Comparison of ENCODE assay signal across 32 cellular contexts in the genomic region with DNA sequence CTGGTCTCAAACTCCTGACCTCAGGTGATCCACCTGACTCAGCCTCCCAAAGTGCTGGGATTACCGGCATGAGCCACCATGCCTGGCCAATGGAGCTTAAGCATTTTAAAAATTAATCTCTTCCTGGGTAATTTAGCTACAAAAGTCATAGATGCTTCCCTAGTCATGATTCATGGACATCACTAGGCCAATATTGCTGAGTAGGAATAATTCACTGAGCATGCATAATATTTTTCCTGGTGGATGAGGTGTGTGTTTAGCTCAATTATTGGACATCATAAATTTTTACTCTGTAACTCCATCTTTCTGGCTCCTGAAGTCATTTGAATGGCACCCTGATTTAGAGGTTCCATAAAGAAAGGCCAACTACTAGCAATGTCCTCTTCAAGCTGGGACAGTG.
DNase-seq lines count a peak whose midpoint lies in the region; ATAC-seq, FAIRE-seq and TF ChIP-seq lines count a peak whose summit lies in the region.
"Had no signal": no experiment of that assay in that cellular context is flagged by ENCODE, and none has a peak within 500 bp of the region (broad histone marks: within the 10 kb centered on the region; RNA-seq: fewer than 3 reads in every experiment).

No MANE protein-coding gene starts in this region.

- no peak overlapping the region for H4K91ac ChIP-seq in IMR-90 (ENCODE audit: insufficient read depth, low read depth, low read length)

- TF ChIP-seq EP300 in HepG2 (IDR thresholded peaks at IDR 0.05; ENCODE audit: low read depth in 2 of 2, low read length in 2 of 2) (no peak), HepG2 (CRISPR knock-in tag; IDR thresholded peaks at IDR 0.05; ENCODE audit: borderline replicate concordance) (no peak), A549 (IDR thresholded peaks at IDR 0.05) (no peak)

- TF ChIP-seq POLR2A in HepG2 (IDR thresholded peaks at IDR 0.05; ENCODE audit: insufficient read depth in 1 of 2, low read depth in 2 of 2, low read length in 2 of 2), result no peak
- TF ChIP-seq POLR2A in right lobe of liver (IDR thresholded peaks at IDR 0.05), result no peak
- no peak for TF ChIP-seq POLR2A in A549 (IDR thresholded peaks at IDR 0.05; ENCODE audit: low read length)
- no peak for TF ChIP-seq POLR2A in IMR-90 (IDR thresholded peaks at IDR 0.05; ENCODE audit: low read depth, low read length)

- no peak overlapping the region for H2AK9ac ChIP-seq in IMR-90 (replicated peaks; ENCODE audit: low read depth, low read length, poor library complexity)

- intact Hi-C loops in HepG2 (cut with micrococcal nuclease; ENCODE audit: unreplicated experiment) (no loop called here), right lobe of liver (cut with DNase I) (no loop called here), IMR-90 (cut with micrococcal nuclease) (no loop called here)

- H2AFZ ChIP-seq in HepG2 (ENCODE audit: low read length) (no peak overlapping the region), IMR-90 (replicated peaks; ENCODE audit: low read length, poor library complexity) (no peak overlapping the region)

- H3K4me1 ChIP-seq in HepG2 (ENCODE audit: insufficient read depth, low read length), result no peaks in the 10 kb centered on the region
- H3K4me1 ChIP-seq in right lobe of liver, result no peaks in the 10 kb centered on the region
- no peaks in the 10 kb centered on the region for H3K4me1 ChIP-seq in A549
- H3K4me1 ChIP-seq in IMR-90 (ENCODE audit: control insufficient read depth, insufficient read depth, low read length), result no peaks in the 10 kb centered on the region
- H3K4me1 ChIP-seq: BLaER1; BLaER1 treated with 17β-estradiol and CSF1 and Interleukin-3, amounts not matched to agents 10 nM and 100 nM; Caco-2 had no signal

- H3K9ac ChIP-seq in HepG2 (ENCODE audit: insufficient read depth, low read depth, low read length) (no peak overlapping the region), IMR-90 (ENCODE audit: low read depth, low read length) (no peak overlapping the region)
- H3K9ac ChIP-seq: BLaER1; BLaER1 treated with 17β-estradiol and CSF1 and Interleukin-3, amounts not matched to agents 10 nM and 100 nM had no signal

- no peak for TF ChIP-seq CTCF in HepG2 (CRISPR knock-in tag; IDR thresholded peaks at IDR 0.05)
- TF ChIP-seq CTCF in right lobe of liver (IDR thresholded peaks at IDR 0.05), result no peak
- TF ChIP-seq CTCF in A549 (IDR thresholded peaks at IDR 0.05), result no peak
- no peak for TF ChIP-seq CTCF in IMR-90 (conservative IDR thresholded peaks at IDR 0.05; ENCODE audit: low read depth, low read length)

- in situ Hi-C loops in HepG2 (cut with HindIII; ENCODE audit: extremely low pct_ligation_motif_present, low pct_unique_long_range_greater_than_20kb) (no loop called here), IMR-90 (cut with MboI; ENCODE audit: low sequenced_read_pairs) (no loop called here)

- H3K9me3 ChIP-seq in HepG2 (ENCODE audit: low read length) (no peaks in the 10 kb centered on the region), right lobe of liver (no peaks in the 10 kb centered on the region), A549 (no peaks in the 10 kb centered on the region), IMR-90 (ENCODE audit: control insufficient read depth, insufficient read depth, low read length) (no peaks in the 10 kb centered on the region)
- H3K9me3 ChIP-seq: BE2C; BLaER1; BLaER1 treated with 17β-estradiol and CSF1 and Interleukin-3, amounts not matched to agents 10 nM and 100 nM; Caco-2 had no signal

- TF ChIP-seq RAD21 in HepG2 (CRISPR knock-in tag; IDR thresholded peaks at IDR 0.05), result no peak
- TF ChIP-seq RAD21 in A549 (conservative IDR thresholded peaks at IDR 0.05 in 1 of 2, IDR thresholded peaks at IDR 0.05 in 1 of 2), result no peak
- no peak for TF ChIP-seq RAD21 in IMR-90 (IDR thresholded peaks at IDR 0.05; ENCODE audit: low read length)

- WGBS in HepG2 (ENCODE audit: low lambda C conversion rate), result 0% methylated on average over 1 of the region's 1 CpG
- WGBS in right lobe of liver (ENCODE audit: insufficient coverage, low coverage, low lambda C conversion rate, missing lambda C conversion rate), result 100% methylated on average over 1 of the region's 1 CpG
- 17% methylated on average over 1 of the region's 1 CpG for WGBS in A549 (ENCODE audit: missing lambda C conversion rate)
- no CpG with 5 or more reads among the region's 1 CpG for WGBS in IMR-90 (ENCODE audit: extremely low coverage in 2 of 2, insufficient read length in 1 of 2), 2 experiments

- H2BK20ac ChIP-seq in IMR-90 (ENCODE audit: low read depth, low read length), result no peak overlapping the region

- no peaks in the 10 kb centered on the region for H3K9me1 ChIP-seq in IMR-90 (ENCODE audit: insufficient read depth, low read length)

- no peak for ATAC-seq in HepG2
- no peak for ATAC-seq in right lobe of liver
- ATAC-seq in A549, result no peak
- no peak for ATAC-seq in IMR-90 (ENCODE audit: low read depth)
- no peak for ATAC-seq in HG03460 (IDR thresholded peaks at IDR 0.05; ENCODE audit: unreplicated experiment)
- ATAC-seq: CD8-positive, alpha-beta T cell had no signal

- dilution Hi-C loops in IMR-90 (cut with HindIII; ENCODE audit: low sequenced_read_pairs, unreplicated experiment), result no loop called here

- H3K14ac ChIP-seq in IMR-90 (replicated peaks; ENCODE audit: low read depth, low read length), result no peak overlapping the region

- H3K4me3 ChIP-seq in HepG2 (replicated peaks in 1 of 3; ENCODE audit: insufficient read depth in 1 of 3, low read depth in 2 of 3, low read length in 3 of 3), result no peak overlapping the region
- H3K4me3 ChIP-seq in right lobe of liver, result no peak overlapping the region
- H3K4me3 ChIP-seq in A549, result no peak overlapping the region
- no peak overlapping the region for H3K4me3 ChIP-seq in IMR-90 (ENCODE audit: insufficient read depth, low read depth, low read length)
- H3K4me3 ChIP-seq: BLaER1; BLaER1 treated with 17β-estradiol and CSF1 and Interleukin-3, amounts not matched to agents 10 nM and 100 nM had no signal

- no peak overlapping the region for H3K56ac ChIP-seq in IMR-90 (ENCODE audit: extremely low read depth, insufficient read depth, low read length)

- H4K5ac ChIP-seq in IMR-90 (ENCODE audit: low read depth, low read length), result no peak overlapping the region

- no peak overlapping the region for H3K23ac ChIP-seq in IMR-90 (ENCODE audit: low read depth, low read length)

- H3K4me2 ChIP-seq in HepG2 (ENCODE audit: low read depth, low read length) (no peak overlapping the region), A549 (no peak overlapping the region), IMR-90 (ENCODE audit: low read depth, low read length) (no peak overlapping the region)
- H3K4me2 ChIP-seq: BLaER1; BLaER1 treated with 17β-estradiol and CSF1 and Interleukin-3, amounts not matched to agents 10 nM and 100 nM had no signal

- no peaks in the 10 kb centered on the region for H4K20me1 ChIP-seq in HepG2 (ENCODE audit: insufficient read depth, low read length)
- H4K20me1 ChIP-seq in IMR-90 (ENCODE audit: insufficient read depth, low read length), result no peaks in the 10 kb centered on the region
- H4K20me1 ChIP-seq: BLaER1; BLaER1 treated with 17β-estradiol and CSF1 and Interleukin-3, amounts not matched to agents 10 nM and 100 nM had no signal

- CTCF ChIA-PET in HepG2 (lab: Yijun Ruan, JAX; ENCODE audit: low intra/inter-chr PET ratio, low total read pairs), result no interaction called here
- CTCF ChIA-PET in A549 (lab: Yijun Ruan, JAX), result no interaction called here
- CTCF ChIA-PET in IMR-90 (lab: Yijun Ruan, JAX), result no interaction called here

- H3K36me3 ChIP-seq in HepG2 (replicated peaks in 1 of 2; ENCODE audit: control insufficient read depth in 1 of 2, insufficient read depth in 2 of 2, low read length in 2 of 2), result no peaks in the 10 kb centered on the region
- H3K36me3 ChIP-seq in right lobe of liver, result no peaks in the 10 kb centered on the region
- H3K36me3 ChIP-seq in IMR-90 (ENCODE audit: control insufficient read depth, insufficient read depth, low read length), result no peaks in the 10 kb centered on the region
- H3K36me3 ChIP-seq: BE2C; BLaER1; BLaER1 treated with 17β-estradiol and CSF1 and Interleukin-3, amounts not matched to agents 10 nM and 100 nM had no signal

- H4K8ac ChIP-seq in IMR-90 (ENCODE audit: low read depth in 2 of 2, low read length in 2 of 2), result no peak overlapping the region

- no peak overlapping the region for H3K4ac ChIP-seq in IMR-90 (ENCODE audit: low read depth, low read length)

- no peak for DNase-seq in HepG2 (ENCODE audit: low spot score)
- no peak for DNase-seq in right lobe of liver
- no peak for DNase-seq in A549 (ENCODE audit: low read depth in 1 of 2, low spot score in 1 of 2)
- DNase-seq in IMR-90, result no peak
- no peak for DNase-seq in stimulated activated CD4-positive, alpha-beta T cell treated with anti-CD3 and anti-CD28 coated beads, Interleukin-4, amount 100 ng/mL, for 1 hour
- DNase-seq: 8988T; ACHN; AML-193; BE2C; C1 segment of cervical spinal cord; Caco-2; Calu3; CD4-positive, alpha-beta memory T cell; CD4-positive, alpha-beta T cell; CD4-positive, CD25-positive, alpha-beta regulatory T cell; CD8-positive, alpha-beta memory T cell; CD8-positive, alpha-beta T cell; COR-L47; DMS 273 treated with DMSO at 0.1 percent for 48 hours; DMS153; DMS53; DMS79; DMS79 treated with DMSO at 0.1 percent for 48 hours; DND-41; EL had no signal

- no peaks in the 10 kb centered on the region for H3K27me3 ChIP-seq in HepG2 (ENCODE audit: control insufficient read depth in 1 of 2, insufficient read depth in 2 of 2, low read length in 2 of 2)
- H3K27me3 ChIP-seq in right lobe of liver, result no peaks in the 10 kb centered on the region
- no peaks in the 10 kb centered on the region for H3K27me3 ChIP-seq in IMR-90 (ENCODE audit: control insufficient read depth, insufficient read depth, low read length)
- H3K27me3 ChIP-seq: BE2C; BLaER1; BLaER1 treated with 17β-estradiol and CSF1 and Interleukin-3, amounts not matched to agents 10 nM and 100 nM had no signal

- no peak overlapping the region for H3K18ac ChIP-seq in IMR-90 (ENCODE audit: low read depth, low read length)

- H2BK5ac ChIP-seq in IMR-90 (ENCODE audit: low read depth, low read length, poor library complexity, severe bottlenecking), result no peak overlapping the region

- BruUV-seq in HepG2 (replicated peaks; lab: Mats Ljungman, UMichigan), result no TSS peak
- no TSS peak for BruUV-seq in IMR-90 (replicated peaks; lab: Mats Ljungman, UMichigan)

- H3K27ac ChIP-seq in HepG2 (ENCODE audit: extremely low read length, insufficient read depth, low read length), result no peak overlapping the region
- H3K27ac ChIP-seq in right lobe of liver, result no peak overlapping the region
- no peak overlapping the region for H3K27ac ChIP-seq in A549
- H3K27ac ChIP-seq in IMR-90 (ENCODE audit: insufficient read depth, low read length), result no peak overlapping the region
- H3K27ac ChIP-seq: 22Rv1; BLaER1; BLaER1 treated with 17β-estradiol and CSF1 and Interleukin-3, amounts not matched to agents 10 nM and 100 nM; C4-2B had no signal

- H2BK15ac ChIP-seq in IMR-90 (ENCODE audit: low read depth, low read length), result no peak overlapping the region

- no peak overlapping the region for H2BK120ac ChIP-seq in IMR-90 (ENCODE audit: low read depth, low read length)

- FAIRE-seq in HepG2 (lab: Jason Lieb, UNC) (no peak), A549 (lab: Jason Lieb, UNC) (no peak)
- FAIRE-seq: A204.1, D721Med had no signal

- H3K79me1 ChIP-seq in IMR-90 (ENCODE audit: low read depth in 1 of 2, low read length in 2 of 2), result no peaks in the 10 kb centered on the region

- H2AK5ac ChIP-seq in IMR-90 (ENCODE audit: low read depth, low read length), result no peak overlapping the region

- H3K79me2 ChIP-seq in HepG2 (ENCODE audit: insufficient read depth, low read length), result no peaks in the 10 kb centered on the region

- POLR2A ChIA-PET in HepG2 (lab: Yijun Ruan, JAX) (no interaction called here), A549 (lab: Yijun Ruan, JAX) (no interaction called here), IMR-90 (lab: Charles Lee; ENCODE audit: unreplicated experiment) (no interaction called here)
